ENCODE assay signal across 16 cellular contexts in genomic region chr10:43569681-43570080, GRCh38. TPM values are rescaled to one million over a fixed set of nuclear protein-coding genes. Genes with fewer than 3 reads are reported as not detected.
DNase-seq lines count a peak whose midpoint lies in the region; ATAC-seq and TF ChIP-seq lines count a peak whose summit lies in the region.
"Had no signal": no experiment of that assay in that cellular context is flagged by ENCODE, and none has a peak within 500 bp of the region (broad histone marks: within the 10 kb centered on the region; RNA-seq: fewer than 3 reads in every experiment).

No MANE protein-coding gene starts in this region.

- H3K79me2 ChIP-seq in mammary epithelial cell (ENCODE audit: insufficient read depth, low read length): no peaks in the 10 kb centered on the region

- H3K9ac ChIP-seq in mammary epithelial cell (ENCODE audit: insufficient read depth, low read length): no peak overlapping the region

- no peak overlapping the region for H2AFZ ChIP-seq in mammary epithelial cell (ENCODE audit: low read depth, low read length)

- peaks cover 8% of the 10 kb centered on the region for H3K4me1 ChIP-seq in mammary epithelial cell (ENCODE audit: insufficient read depth, low read length)
- H3K4me1 ChIP-seq in left lung: peaks cover 0 to 8% of the 10 kb centered on the region in 2 donors
- H3K4me1 ChIP-seq: BE2C had no signal

- H3K36me3 ChIP-seq in mammary epithelial cell (ENCODE audit: insufficient read depth, low read length) (no peaks in the 10 kb centered on the region), left lung (peaks cover 0 to 17% of the 10 kb centered on the region in 2 donors)

- H3K9me3 ChIP-seq in mammary epithelial cell (replicated peaks; ENCODE audit: insufficient read depth, low read length) (peaks cover 3% of the 10 kb centered on the region), left lung (peaks cover 0 to 8% of the 10 kb centered on the region in 2 donors)
- H3K9me3 ChIP-seq: Caco-2 had no signal

- in situ Hi-C loops in T47D (cut with HindIII; ENCODE audit: low pct_unique_long_range_greater_than_20kb, low sequenced_read_pairs): no loop called here
- in situ Hi-C loops in mammary epithelial cell (cut with MboI; ENCODE audit: low sequenced_read_pairs in 2 of 2): no loop called here

- H3K27me3 ChIP-seq in mammary epithelial cell (ENCODE audit: insufficient read depth, low read length) (no peaks in the 10 kb centered on the region), left lung (peaks cover 0 to 14% of the 10 kb centered on the region in 2 donors)
- H3K27me3 ChIP-seq: BE2C had no signal

- ATAC-seq in left lung: no peak
- ATAC-seq: HepG2 had no signal

- intact Hi-C loops in mammary epithelial cell (cut with micrococcal nuclease): no loop called here
- intact Hi-C loops in left lung (cut with DNase I): no loop called here

- DNase-seq in T47D (ENCODE audit: low read depth in 1 of 2, low spot score in 1 of 2) (peak; percentile 41 to 91), mammary epithelial cell (no peak), LNCaP clone FGC (ENCODE audit: low read depth) (peak; percentile 64), NCI-H774 (lab: John Stamatoyannopoulos, UW) (peak; percentile 3), hypothalamus (lab: John Stamatoyannopoulos, UW) (no peak), NCI-H226 (no peak), left lung (no peak)
- DNase-seq: ACHN; BE2C; C1 segment of cervical spinal cord; CD4-positive, alpha-beta T cell; DMS79 treated with DMSO at 0.1 percent for 48 hours; GF-D8; H9 had no signal

- no peak for TF ChIP-seq CTCF in mammary epithelial cell (conservative IDR thresholded peaks at IDR 0.05 in 1 of 2, IDR thresholded peaks at IDR 0.05 in 1 of 2; ENCODE audit: extremely low read depth in 1 of 2, insufficient read depth in 1 of 2, low read depth in 1 of 2, low read length in 2 of 2)
- TF ChIP-seq CTCF in LNCaP clone FGC (IDR thresholded peaks at IDR 0.05; ENCODE audit: control insufficient read depth, extremely low read depth, insufficient read depth): no peak
- no peak for TF ChIP-seq CTCF in left lung (IDR thresholded peaks at IDR 0.05)

- H3K27ac ChIP-seq in mammary epithelial cell (ENCODE audit: insufficient read depth, low read depth, low read length) (no peak overlapping the region), left lung (no peak overlapping the region)

- H4K20me1 ChIP-seq in mammary epithelial cell (ENCODE audit: insufficient read depth, low read length): no peaks in the 10 kb centered on the region

- BruUV-seq in mammary epithelial cell (replicated peaks; lab: Mats Ljungman, UMichigan): no TSS peak

- no peak overlapping the region for H3K4me2 ChIP-seq in mammary epithelial cell (ENCODE audit: insufficient read depth, low read depth, low read length)

- dilution Hi-C loops in mammary epithelial cell (cut with HindIII; ENCODE audit: low sequenced_read_pairs): no loop called here

- CTCF ChIA-PET in mammary epithelial cell (lab: Charles Lee; ENCODE audit: low non-redundant PET): no interaction called here

- H3K4me3 ChIP-seq in mammary epithelial cell (replicated peaks in 1 of 3; ENCODE audit: insufficient read depth in 1 of 3, low read depth in 2 of 3, low read length in 3 of 3): no peak overlapping the region
- no peak overlapping the region for H3K4me3 ChIP-seq in LNCaP clone FGC (ENCODE audit: low read depth, low read length)
- no peak overlapping the region for H3K4me3 ChIP-seq in left lung

RNA-seq across cellular contexts. Expression of gene ZNF239, which starts 4.7 kb away (rescaled TPM):
- 1 to 10 TPM; 1.3 to 4.3 TPM for total RNA-seq in mammary epithelial cell
- polyA plus RNA-seq in mammary epithelial cell: 1.3 TPM
- polyA minus RNA-seq in mammary epithelial cell: 4.3 TPM
- 1 to 10 TPM; 2.3 to 4.8 TPM for total RNA-seq in left lung
- total RNA-seq: HepG2 had no signal

RNA-seq across cellular contexts. Expression of gene ZNF485, which starts 36.6 kb away (rescaled TPM):
- 1 to 10 TPM; 5.0 to 6.5 TPM for total RNA-seq in mammary epithelial cell
- polyA plus RNA-seq in mammary epithelial cell: 3.2 TPM
- 1.5 TPM for polyA minus RNA-seq in mammary epithelial cell
- 1 to 10 TPM; 1.9 to 5.0 TPM for total RNA-seq in left lung

Comparison
In these comparisons a context has a peak if more than half of its experiments do, and no peak if none do; other contexts are left out.
1. DNase-seq: peak in T47D (2 of 2), LNCaP clone FGC (single experiment) and NCI-H774 (single experiment); none in mammary epithelial cell (single experiment), hypothalamus (0 of 51), NCI-H226 (single experiment) and left lung (0 of 2).